24 cellular contexts compared by ENCODE assay signal in genomic region chr15:49890689-49891088, GRCh38.
DNase-seq lines count a peak whose midpoint lies in the region; ATAC-seq, FAIRE-seq and TF ChIP-seq lines count a peak whose summit lies in the region.
"Had no signal": no experiment of that assay in that cellular context is flagged by ENCODE, and none has a peak within 500 bp of the region (broad histone marks: within the 10 kb centered on the region; RNA-seq: fewer than 3 reads in every experiment).

No MANE protein-coding gene starts in this region.

- no peak overlapping the region for H3K27ac ChIP-seq in transverse colon
- no peak overlapping the region for H3K27ac ChIP-seq in OCI-LY7 (ENCODE audit: low read depth, low read length, poor library complexity, severe bottlenecking)
- H3K27ac ChIP-seq: BLaER1 treated with 17β-estradiol and CSF1 and Interleukin-3, amounts not matched to agents 10 nM and 100 nM; C4-2B had no signal

- 73% methylated on average over 3 of the region's 3 CpGs; no CpG with 5 or more reads in 1 of the 2 donors for WGBS in transverse colon (ENCODE audit: low coverage in 1 of 2), 2 donors

- ATAC-seq in left colon = peak; percentile 79
- no peak for ATAC-seq in HG03469 (IDR thresholded peaks at IDR 0.05; ENCODE audit: unreplicated experiment)
- ATAC-seq: CD8-positive, alpha-beta T cell had no signal

- no peaks in the 10 kb centered on the region for H3K27me3 Mint-ChIP-seq in nephron (ENCODE audit: low read depth)
- H3K27me3 Mint-ChIP-seq: B cell; CD4-positive, alpha-beta T cell had no signal

- intact Hi-C loops in left colon (cut with DNase I, micrococcal nuclease) = no loop called here
- intact Hi-C loops in transverse colon (cut with DNase I; ENCODE audit: low total_unique reads) = no loop called here
- intact Hi-C loops in OCI-LY7 (cut with micrococcal nuclease; ENCODE audit: unreplicated experiment) = no loop called here

- POLR2A ChIA-PET in OCI-LY7 (lab: Charles Lee) = no interaction called here

- no peak for TF ChIP-seq POLR2A in transverse colon (IDR thresholded peaks at IDR 0.05)

- H3K9me2 ChIP-seq in OCI-LY7 (ENCODE audit: insufficient read depth, low read length) = no peaks in the 10 kb centered on the region

- TF ChIP-seq EP300 in transverse colon (IDR thresholded peaks at IDR 0.05; ENCODE audit: low read depth) = no peak

- H3K4me1 ChIP-seq in transverse colon (peaks cover 0 to 6% (median 0%) of the 10 kb centered on the region in 4 donors), OCI-LY7 (ENCODE audit: insufficient read depth, low read length, poor library complexity, severe bottlenecking) (no peaks in the 10 kb centered on the region)
- H3K4me1 ChIP-seq: BLaER1 treated with 17β-estradiol and CSF1 and Interleukin-3, amounts not matched to agents 10 nM and 100 nM; Caco-2 had no signal

- BruUV-seq in OCI-LY7 (replicated peaks; lab: Mats Ljungman, UMichigan) = no TSS peak

- no peaks in the 10 kb centered on the region for H3K27me3 ChIP-seq in transverse colon
- H3K27me3 ChIP-seq: BLaER1 treated with 17β-estradiol and CSF1 and Interleukin-3, amounts not matched to agents 10 nM and 100 nM had no signal

- CTCF ChIA-PET in OCI-LY7 (lab: Charles Lee; ENCODE audit: unreplicated experiment) = no interaction called here

- DNase-seq in SW480 (ENCODE audit: low spot score) (peak; percentile 18), left colon (peak in 1 of 2 donors; percentile 35), transverse colon (peak; percentile 15), OCI-LY7 (ENCODE audit: low spot score) (no peak), KG1 (lab: John Stamatoyannopoulos, UW) (no peak), RCC 7860 (ENCODE audit: low spot score) (no peak)
- DNase-seq: 8988T; ACHN; AML-193; Caco-2; Calu3; CD4-positive, alpha-beta T cell; CD8-positive, alpha-beta T cell; DMS79 treated with DMSO at 0.1 percent for 48 hours; GF-D8 had no signal

- no peak overlapping the region for H2AFZ ChIP-seq in OCI-LY7 (ENCODE audit: low read length)

- peaks cover 56% of the 10 kb centered on the region for H3K4me1 Mint-ChIP-seq in nephron
- H3K4me1 Mint-ChIP-seq: B cell had no signal

- no peaks in the 10 kb centered on the region for H4K20me1 ChIP-seq in OCI-LY7 (ENCODE audit: insufficient read depth, low read length)
- H4K20me1 ChIP-seq: BLaER1 treated with 17β-estradiol and CSF1 and Interleukin-3, amounts not matched to agents 10 nM and 100 nM had no signal

- TF ChIP-seq CTCF in nephron (IDR thresholded peaks at IDR 0.05; ENCODE audit: unreplicated experiment in 3 of 3) (no peak), transverse colon (IDR thresholded peaks at IDR 0.05) (no peak), OCI-LY7 (conservative IDR thresholded peaks at IDR 0.05; ENCODE audit: low read length) (no peak)

- no peaks in the 10 kb centered on the region for H3K36me3 Mint-ChIP-seq in nephron (ENCODE audit: low read depth)
- H3K36me3 Mint-ChIP-seq: CD8-positive, alpha-beta T cell had no signal

- no peaks in the 10 kb centered on the region for H3K79me2 ChIP-seq in OCI-LY7 (ENCODE audit: insufficient read depth, low read depth, low read length)

- no peaks in the 10 kb centered on the region for H3K9me3 ChIP-seq in transverse colon
- H3K9me3 ChIP-seq in OCI-LY7 (ENCODE audit: low read length) = no peaks in the 10 kb centered on the region
- H3K9me3 ChIP-seq: BLaER1 treated with 17β-estradiol and CSF1 and Interleukin-3, amounts not matched to agents 10 nM and 100 nM; Caco-2 had no signal

- FAIRE-seq in RCC 7860 (lab: Jason Lieb, UNC) = no peak
- FAIRE-seq: A204.1, D721Med, G401.6, GM12891 had no signal

- H3K36me3 ChIP-seq in transverse colon (no peaks in the 10 kb centered on the region), OCI-LY7 (ENCODE audit: insufficient read depth, low read length) (no peaks in the 10 kb centered on the region)

- H3K9me3 Mint-ChIP-seq in nephron = peaks cover 3% of the 10 kb centered on the region
- H3K9me3 Mint-ChIP-seq: CD4-positive, alpha-beta T cell; CD8-positive, alpha-beta T cell had no signal

- H3K4me3 Mint-ChIP-seq in nephron = no peak overlapping the region
- H3K4me3 Mint-ChIP-seq: B cell; CD4-positive, alpha-beta T cell; CD8-positive, alpha-beta T cell had no signal

- in situ Hi-C loops in transverse colon (cut with MboI; ENCODE audit: low pct_ligation_motif_present in 1 of 4, low pct_unique_long_range_greater_than_20kb in 1 of 4, low sequenced_read_pairs in 3 of 4) = no loop called here

- H3K4me3 ChIP-seq in transverse colon = no peak overlapping the region
- H3K4me3 ChIP-seq in OCI-LY7 (ENCODE audit: low read depth, low read length, poor library complexity, severe bottlenecking) = no peak overlapping the region
- H3K4me3 ChIP-seq: BLaER1 treated with 17β-estradiol and CSF1 and Interleukin-3, amounts not matched to agents 10 nM and 100 nM had no signal

- no peak overlapping the region for H3K4me2 ChIP-seq in OCI-LY7 (ENCODE audit: low read length)
- H3K4me2 ChIP-seq: BLaER1 treated with 17β-estradiol and CSF1 and Interleukin-3, amounts not matched to agents 10 nM and 100 nM had no signal

- H3K27ac Mint-ChIP-seq in nephron = peak overlapping the region; percentile 17 to 54 (median 46)
- H3K27ac Mint-ChIP-seq: B cell; CD4-positive, alpha-beta T cell; CD8-positive, alpha-beta T cell had no signal

Comparison
In these comparisons a context has a peak if more than half of its experiments do, and no peak if none do; other contexts are left out.
1. DNase-seq: peak in SW480 (single experiment) and transverse colon (single experiment); none in OCI-LY7 (single experiment), KG1 (single experiment) and RCC 7860 (single experiment).